Comparison of ENCODE assay signal across 1 cellular context in the genomic region with DNA sequence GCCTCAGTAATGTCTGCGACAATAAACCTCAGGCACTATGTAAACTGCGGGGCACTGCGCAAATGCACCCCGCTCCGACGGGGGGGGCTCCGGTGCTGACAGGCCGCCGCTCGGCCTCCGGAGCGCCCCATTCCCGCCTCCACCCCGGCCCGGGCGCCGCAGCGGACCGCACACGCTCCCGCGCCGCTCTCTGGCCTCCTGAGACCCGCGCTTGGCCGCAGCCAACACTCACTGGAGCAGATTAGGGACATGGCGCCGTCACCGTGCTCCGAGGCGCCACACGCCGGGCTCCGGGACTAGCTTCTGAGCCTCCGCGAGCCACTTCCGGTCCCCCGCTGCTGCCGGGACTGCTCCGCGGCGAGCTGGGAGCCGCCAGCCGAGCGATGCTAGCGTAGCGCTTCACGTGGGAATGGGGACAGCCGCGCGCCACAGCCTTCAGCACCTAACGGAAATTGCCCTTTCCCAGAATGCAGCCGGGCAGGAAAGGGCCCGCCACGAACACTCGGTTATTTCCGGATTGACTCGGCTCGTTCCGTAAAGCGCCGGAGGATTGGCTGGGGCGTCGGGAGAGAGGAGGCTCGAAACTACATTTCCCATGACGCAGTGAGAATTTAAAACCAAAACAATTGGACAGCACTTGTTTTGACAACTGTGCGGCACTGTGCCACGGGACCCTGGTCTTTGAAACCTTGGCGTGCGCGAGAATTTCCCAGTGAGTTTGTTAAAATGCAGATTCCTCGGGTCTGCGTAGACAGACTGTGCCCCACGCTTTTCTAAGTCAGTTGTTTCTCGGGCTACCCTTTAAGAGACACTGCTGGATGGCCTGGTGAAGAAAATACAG.
TF ChIP-seq lines count a peak whose summit lies in the region.

Gene PRPF19, minus strand, starts transcription at position 454 of the 841 bp plus-strand sequence. Its CDS starts 203 bp downstream, at position 251.

TF ChIP-seq in A549, 52 proteins besides CTCF, POLR2A, EP300 and RAD21 (continued from another document):
- peak; percentile 25; the same call in 1 of the 2 replicates for TF ChIP-seq GATA3 (IDR thresholded peaks at IDR 0.05; ENCODE audit: borderline replicate concordance)
- peak; percentile 83; the same call in 1 of the 2 replicates for TF ChIP-seq PHF8 (IDR thresholded peaks at IDR 0.05; ENCODE audit: borderline replicate concordance, low read depth)
- TF ChIP-seq, protein P1, sequence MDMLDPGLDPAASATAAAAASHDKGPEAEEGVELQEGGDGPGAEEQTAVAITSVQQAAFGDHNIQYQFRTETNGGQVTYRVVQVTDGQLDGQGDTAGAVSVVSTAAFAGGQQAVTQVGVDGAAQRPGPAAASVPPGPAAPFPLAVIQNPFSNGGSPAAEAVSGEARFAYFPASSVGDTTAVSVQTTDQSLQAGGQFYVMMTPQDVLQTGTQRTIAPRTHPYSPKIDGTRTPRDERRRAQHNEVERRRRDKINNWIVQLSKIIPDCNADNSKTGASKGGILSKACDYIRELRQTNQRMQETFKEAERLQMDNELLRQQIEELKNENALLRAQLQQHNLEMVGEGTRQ (IDR thresholded peaks at IDR 0.05), result peak; percentile 59
